ENCODE assay signal across 34 cellular contexts in genomic region chr5:151296974-151297373, GRCh38. TPM values are rescaled to one million over a fixed set of nuclear protein-coding genes. Genes with fewer than 3 reads are reported as not detected.
"Had no signal": no experiment of that assay in that cellular context is flagged by ENCODE, and none has a peak within 500 bp of the region (broad histone marks: within the 10 kb centered on the region; RNA-seq: fewer than 3 reads in every experiment).

No MANE protein-coding gene starts in this region.

- H3K36me3 Mint-ChIP-seq: memory B cell had no signal

- ATAC-seq: effector memory CD8-positive, alpha-beta T cell; gastrocnemius medialis; heart right ventricle; left colon; left lobe of liver; lower lobe of right lung had no signal

- H3K27me3 ChIP-seq: colonic mucosa, gastrocnemius medialis had no signal

- H3K36me3 ChIP-seq: colonic mucosa, esophagus squamous epithelium, gastrocnemius medialis, heart right ventricle, left ventricle myocardium inferior, lower lobe of right lung had no signal

- H3K9me3 ChIP-seq: colonic mucosa, esophagus squamous epithelium, gastrocnemius medialis, heart right ventricle, left ventricle myocardium inferior, lower lobe of right lung had no signal

- H3K27ac ChIP-seq: colonic mucosa, epithelial cell of prostate, esophagus squamous epithelium, gastrocnemius medialis, heart right ventricle, left ventricle myocardium inferior, lower lobe of right lung had no signal

- FAIRE-seq: endometrium, islet of Langerhans, kidney had no signal

- H3K4me3 ChIP-seq: colonic mucosa, esophagus squamous epithelium, gastrocnemius medialis, heart right ventricle, left ventricle myocardium inferior, lower lobe of right lung had no signal

- H3K4me1 ChIP-seq: colonic mucosa, gastrocnemius medialis, left ventricle myocardium inferior had no signal

- DNase-seq: colonic mucosa; cortex of kidney; effector CD8-positive, alpha-beta T cell; effector memory CD8-positive, alpha-beta T cell; endodermal cell; erythroblast; esophagus squamous epithelium; foreskin fibroblast; foreskin melanocyte; gastrocnemius medialis; glutamatergic neuron; heart right ventricle; hippocampal formation; kidney; kidney glomerular epithelial cell; left colon; left ventricle myocardium inferior; lower lobe of right lung; mesendoderm; midbrain had no signal

- H3K9me3 Mint-ChIP-seq: dendritic cell treated with granulocyte-macrophage colony-stimulating factor and Interleukin-4, amounts not matched to agents 40 ng/mL and 50 ng/mL, for 4 days; effector memory CD8-positive, alpha-beta T cell; endodermal cell; memory B cell had no signal

- H3K4me3 Mint-ChIP-seq: dendritic cell treated with granulocyte-macrophage colony-stimulating factor and Interleukin-4, amounts not matched to agents 40 ng/mL and 50 ng/mL, for 4 days; effector memory CD8-positive, alpha-beta T cell; endodermal cell; memory B cell had no signal

- H3K27ac Mint-ChIP-seq: dendritic cell treated with granulocyte-macrophage colony-stimulating factor and Interleukin-4, amounts not matched to agents 40 ng/mL and 50 ng/mL, for 4 days; effector memory CD8-positive, alpha-beta T cell; endodermal cell; memory B cell had no signal

RNA-seq across cellular contexts. Expression of gene SLC36A3, which starts 6.6 kb away (rescaled TPM):
- total RNA-seq: chondrocyte, colonic mucosa, dermis microvascular lymphatic vessel endothelial cell, endodermal cell, esophagus mucosa, esophagus squamous epithelium, gastrocnemius medialis, glomerular endothelial cell, heart right ventricle, kidney, left colon, left lobe of liver, left ventricle myocardium inferior, liver, lower lobe of right lung, lung microvascular endothelial cell, mononuclear cell, mucosa of gallbladder had no signal
- polyA plus RNA-seq: heart right ventricle, liver had no signal

RNA-seq across cellular contexts. Expression of gene SLC36A2, which starts 50.4 kb away (rescaled TPM):
- total RNA-seq: chondrocyte, colonic mucosa, dermis microvascular lymphatic vessel endothelial cell, esophagus mucosa, esophagus squamous epithelium, glomerular endothelial cell, left colon, left lobe of liver, liver, lower lobe of right lung, lung microvascular endothelial cell, mononuclear cell had no signal
- polyA plus RNA-seq: liver had no signal
